11 cellular contexts compared by ENCODE assay signal in genomic region chrX:31099536-31100090, GRCh38. TPM values are rescaled to one million over a fixed set of nuclear protein-coding genes. Genes with fewer than 3 reads are reported as not detected.
A peak's percentile ranks its signal among the peaks of the same experiment; 100 is the strongest.
DNase-seq lines count a peak whose midpoint lies in the region; ATAC-seq, FAIRE-seq and TF ChIP-seq lines count a peak whose summit lies in the region.
"Had no signal": no experiment of that assay in that cellular context is flagged by ENCODE, and none has a peak within 500 bp of the region (broad histone marks: within the 10 kb centered on the region; RNA-seq: fewer than 3 reads in every experiment).

No MANE protein-coding gene starts in this region.

- H3K27ac ChIP-seq in tibial artery = no peak overlapping the region
- H3K27ac ChIP-seq: heart right ventricle had no signal

- no peaks in the 10 kb centered on the region for H3K36me3 Mint-ChIP-seq in activated T-helper 17 cell treated with anti-CD3 and anti-CD28 coated beads, Interleukin-2, amount 50 U/mL, for 72 hours (ENCODE audit: low read depth)

- H3K27me3 Mint-ChIP-seq in activated T-helper 17 cell treated with anti-CD3 and anti-CD28 coated beads, Interleukin-2, amount 50 U/mL, for 72 hours = peaks cover 4% of the 10 kb centered on the region

- H3K4me3 ChIP-seq in tibial artery = no peak overlapping the region
- H3K4me3 ChIP-seq: heart right ventricle, skin epidermis had no signal

- DNase-seq in GM13976 (ENCODE audit: low spot score) (peak; percentile 36), tibial artery (no peak), DMS53 (lab: John Stamatoyannopoulos, UW) (no peak), GM12892 (ENCODE audit: insufficient read length) (no peak)
- DNase-seq: heart right ventricle, NCI-H2107 had no signal

- H3K4me1 Mint-ChIP-seq in activated T-helper 17 cell treated with anti-CD3 and anti-CD28 coated beads, Interleukin-2, amount 50 U/mL, for 72 hours = no peaks in the 10 kb centered on the region

- no peaks in the 10 kb centered on the region for H3K27me3 ChIP-seq in tibial artery

- no peaks in the 10 kb centered on the region for H3K9me3 Mint-ChIP-seq in activated T-helper 17 cell treated with anti-CD3 and anti-CD28 coated beads, Interleukin-2, amount 50 U/mL, for 72 hours

- ATAC-seq in GM19438 (IDR thresholded peaks at IDR 0.05; ENCODE audit: low read depth, unreplicated experiment) (peak; percentile 49), HG03139 (IDR thresholded peaks at IDR 0.05; ENCODE audit: unreplicated experiment) (peak; percentile 59), esophagus mucosa (no peak)
- ATAC-seq in activated T-helper 17 cell treated with anti-CD3 and anti-CD28 coated beads, Interleukin-2, amount 50 U/mL, for 72 hours (replicated peaks) = peak; percentile 94
- ATAC-seq: heart right ventricle had no signal

- peak overlapping the region; percentile 39 for H3K27ac Mint-ChIP-seq in activated T-helper 17 cell treated with anti-CD3 and anti-CD28 coated beads, Interleukin-2, amount 50 U/mL, for 72 hours

- H3K4me1 ChIP-seq in tibial artery = no peaks in the 10 kb centered on the region

- in situ Hi-C loops in GM13976 (cut with MboI; ENCODE audit: low sequenced_read_pairs, unreplicated experiment) = no loop called here

- no peaks in the 10 kb centered on the region for H3K36me3 ChIP-seq in tibial artery
- H3K36me3 ChIP-seq: heart right ventricle had no signal

- no peaks in the 10 kb centered on the region for H3K9me3 ChIP-seq in tibial artery
- H3K9me3 ChIP-seq: heart right ventricle had no signal

- TF ChIP-seq CTCF in GM13976 (IDR thresholded peaks at IDR 0.05; ENCODE audit: borderline replicate concordance, control extremely low read depth, extremely low read depth, insufficient read depth, missing control alignments) (no peak), tibial artery (IDR thresholded peaks at IDR 0.05) (no peak)

- intact Hi-C loops in tibial artery (cut with DNase I; ENCODE audit: low total_unique reads) = no loop called here

- FAIRE-seq in GM12892 (lab: Jason Lieb, UNC) = no peak

- TF ChIP-seq POLR2A in GM12892 (IDR thresholded peaks at IDR 0.05; ENCODE audit: low read depth, low read length) = no peak

- H3K4me3 Mint-ChIP-seq in activated T-helper 17 cell treated with anti-CD3 and anti-CD28 coated beads, Interleukin-2, amount 50 U/mL, for 72 hours = no peak overlapping the region

RNA-seq across cellular contexts. Expression of gene FTHL17, which starts 27.8 kb away (rescaled TPM):
- total RNA-seq in activated T-helper 17 cell treated with anti-CD3 and anti-CD28 coated beads, Interleukin-2, amount 50 U/mL, for 72 hours = not detected
- not detected for total RNA-seq in esophagus mucosa
- polyA plus RNA-seq in GM12892 (2012; ENCODE audit: missing spikeins) = not detected
- total RNA-seq: heart right ventricle had no signal
- polyA plus RNA-seq: heart right ventricle had no signal
